15 cellular contexts compared by ENCODE assay signal in genomic region chr12:107353312-107353711, GRCh38.
"Had no signal": no experiment of that assay in that cellular context is flagged by ENCODE, and none has a peak within 500 bp of the region (broad histone marks: within the 10 kb centered on the region; RNA-seq: fewer than 3 reads in every experiment).

No MANE protein-coding gene starts in this region.

- H3K27me3 Mint-ChIP-seq: stimulated activated naive CD8-positive, alpha-beta T cell treated with anti-CD3 and anti-CD28 coated beads, Interleukin-15, amount 100 ng/mL, for 72 hours had no signal

- H3K36me3 Mint-ChIP-seq: immature natural killer cell had no signal

- H3K27ac ChIP-seq: adrenal gland, cardiac muscle cell, heart left ventricle, prostate gland, VCaP had no signal

- H3K4me1 ChIP-seq: adrenal gland, prostate gland had no signal

- ATAC-seq: heart left ventricle, right cardiac atrium had no signal

- H3K27ac Mint-ChIP-seq: endodermal cell, immature natural killer cell, nephron progenitor cell, type B pancreatic cell had no signal

- H3K4me3 Mint-ChIP-seq: endodermal cell, nephron progenitor cell, type B pancreatic cell had no signal

- H3K4me3 ChIP-seq: adrenal gland, cardiac muscle cell, heart left ventricle, prostate gland had no signal

- H3K9me3 ChIP-seq: adrenal gland, heart left ventricle, prostate gland had no signal

- DNase-seq: activated T-cell treated with anti-CD3 and anti-CD28 coated beads, Interleukin-2, amount 50 U/mL, for 1 hour; adrenal gland; endodermal cell; heart left ventricle; immature natural killer cell; mesenchymal stem cell; nephron progenitor cell; right cardiac atrium; small intestine; T-helper 9 cell had no signal

- H3K36me3 ChIP-seq: adrenal gland, cardiac muscle cell, heart left ventricle, prostate gland had no signal

- H3K4me1 Mint-ChIP-seq: endodermal cell, nephron progenitor cell had no signal
